23 cellular contexts compared by ENCODE assay signal in genomic region chrX:47456080-47456479, GRCh38.
"Had no signal": no experiment of that assay in that cellular context is flagged by ENCODE, and none has a peak within 500 bp of the region (broad histone marks: within the 10 kb centered on the region; RNA-seq: fewer than 3 reads in every experiment).

No MANE protein-coding gene starts in this region.

- H3K9me3 Mint-ChIP-seq: activated naive CD4-positive, alpha-beta T cell treated with anti-CD3 and anti-CD28 coated beads, Interleukin-2, amount 50 U/mL, for 24 hours; memory B cell; stimulated activated memory B cell treated with anti-CD40 and anti-IgM and Interleukin-4, amounts not matched to agents 10 μg/mL and 1 μg/mL and 100 μg/mL, for 72 hours; WTC11 had no signal

- ATAC-seq: pancreas; right lobe of liver; stimulated activated memory B cell treated with anti-CD40 and anti-IgM and Interleukin-4, amounts not matched to agents 10 μg/mL and 1 μg/mL and 100 μg/mL, for 72 hours; WTC11 had no signal

- DNase-seq: activated gamma-delta T cell treated with Interleukin-2 at 50 U/mL for 16 hours; activated T-cell treated with anti-CD3 and anti-CD28 coated beads, Interleukin-2, amount 50 U/mL, for 1 hour; anterior cingulate cortex; brain microvascular endothelial cell; central memory CD4-positive, alpha-beta T cell; colonic mucosa; endodermal cell; kidney glomerular epithelial cell; pancreas; right lobe of liver; stimulated activated CD4-positive, alpha-beta T cell treated with anti-CD3 and anti-CD28 coated beads, Interleukin-15, amount 100 ng/mL, for 24 hours; T1000; transverse colon had no signal

- H3K4me2 ChIP-seq: smooth muscle cell had no signal

- H3K36me3 ChIP-seq: colonic mucosa, pancreas had no signal

- H3K4me3 Mint-ChIP-seq: activated naive CD4-positive, alpha-beta T cell treated with anti-CD3 and anti-CD28 coated beads, Interleukin-2, amount 50 U/mL, for 24 hours; endodermal cell; memory B cell; nephron; stimulated activated memory B cell treated with anti-CD40 and anti-IgM and Interleukin-4, amounts not matched to agents 10 μg/mL and 1 μg/mL and 100 μg/mL, for 72 hours; T-helper 1 cell treated with Interleukin-12 subunit alpha and Interleukin-12 subunit beta and Interleukin-4 antibody, amounts not matched to agents 30 μg/mL and 1 μg/mL, for 36 hours; WTC11 had no signal

- H3K27ac ChIP-seq: brain microvascular endothelial cell, colonic mucosa, epithelial cell of prostate, neutrophil, pancreas, right lobe of liver, transverse colon had no signal

- H3K27me3 ChIP-seq: brain microvascular endothelial cell, colonic mucosa, neutrophil, right lobe of liver, transverse colon had no signal

- H3K9me3 ChIP-seq: colonic mucosa, neutrophil, pancreas, transverse colon had no signal

- H3K4me3 ChIP-seq: colonic mucosa, pancreas, right lobe of liver, smooth muscle cell, transverse colon had no signal

- H3K4me1 ChIP-seq: colonic mucosa, pancreas, right lobe of liver, transverse colon had no signal

- H3K27ac Mint-ChIP-seq: activated naive CD4-positive, alpha-beta T cell treated with anti-CD3 and anti-CD28 coated beads, Interleukin-2, amount 50 U/mL, for 24 hours; endodermal cell; memory B cell; nephron; stimulated activated memory B cell treated with anti-CD40 and anti-IgM and Interleukin-4, amounts not matched to agents 10 μg/mL and 1 μg/mL and 100 μg/mL, for 72 hours; T-helper 1 cell treated with Interleukin-12 subunit alpha and Interleukin-12 subunit beta and Interleukin-4 antibody, amounts not matched to agents 30 μg/mL and 1 μg/mL, for 36 hours; WTC11 had no signal

- FAIRE-seq: pancreas, urothelium cell line had no signal

- H3K4me1 Mint-ChIP-seq: activated naive CD4-positive, alpha-beta T cell treated with anti-CD3 and anti-CD28 coated beads, Interleukin-2, amount 50 U/mL, for 24 hours; endodermal cell; memory B cell; nephron; stimulated activated memory B cell treated with anti-CD40 and anti-IgM and Interleukin-4, amounts not matched to agents 10 μg/mL and 1 μg/mL and 100 μg/mL, for 72 hours had no signal

- H3K27me3 Mint-ChIP-seq: activated naive CD4-positive, alpha-beta T cell treated with anti-CD3 and anti-CD28 coated beads, Interleukin-2, amount 50 U/mL, for 24 hours; memory B cell; stimulated activated memory B cell treated with anti-CD40 and anti-IgM and Interleukin-4, amounts not matched to agents 10 μg/mL and 1 μg/mL and 100 μg/mL, for 72 hours had no signal
